ENCODE assay signal across 24 cellular contexts in the genomic region with DNA sequence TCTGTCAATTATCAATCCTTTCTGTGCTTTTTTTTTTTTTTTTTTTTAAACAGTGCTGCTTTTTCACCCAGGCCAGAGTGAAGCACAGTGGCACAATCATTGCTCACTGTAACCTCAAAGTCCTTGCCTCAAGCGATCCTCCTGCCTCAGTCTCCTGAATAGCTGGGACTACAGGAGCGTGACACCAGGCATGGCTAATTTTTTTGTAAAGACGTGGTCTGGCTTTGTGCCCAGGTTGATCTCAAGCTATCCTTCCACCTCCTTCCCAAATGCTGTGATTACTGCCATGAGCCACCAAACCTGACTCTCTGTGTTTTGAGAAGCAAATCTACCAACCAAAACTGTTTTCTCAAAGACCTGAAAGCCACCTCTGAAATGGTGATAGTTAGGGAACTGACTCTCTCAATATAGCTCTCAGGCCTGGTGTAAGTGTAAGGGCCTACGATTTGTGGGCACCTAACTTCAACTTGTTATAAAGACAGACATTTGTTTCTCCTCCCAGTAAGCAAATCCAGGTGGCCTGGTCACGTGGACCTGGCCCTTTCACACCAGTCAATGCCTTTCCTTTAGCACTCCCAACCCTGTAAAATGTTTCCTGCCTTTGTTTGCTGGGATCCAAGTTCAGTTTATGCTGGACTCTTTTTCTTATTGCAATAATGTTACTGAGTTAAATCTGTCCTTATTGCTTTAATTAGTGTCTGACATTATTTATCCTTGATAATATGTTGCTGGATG.
A peak's percentile ranks its signal among the peaks of the same experiment; 100 is the strongest.
DNase-seq lines count a peak whose midpoint lies in the region; ATAC-seq and FAIRE-seq lines count a peak whose summit lies in the region.
"Had no signal": no experiment of that assay in that cellular context is flagged by ENCODE, and none has a peak within 500 bp of the region (broad histone marks: within the 10 kb centered on the region; RNA-seq: fewer than 3 reads in every experiment).

No MANE protein-coding gene starts in this region.

- DNase-seq in HK-2 (ENCODE audit: unreplicated experiment), result peak; percentile 17
- peak; percentile 57 for DNase-seq in RCC 7860 (ENCODE audit: low spot score)
- peak; percentile 25 for DNase-seq in glomerular visceral epithelial cell (ENCODE audit: extremely low spot score)
- DNase-seq in renal cortical epithelial cell (ENCODE audit: low read depth), result peak; percentile 83
- DNase-seq in stimulated activated naive B cell treated with anti-CD40 and anti-IgM and Interleukin-4, amounts not matched to agents 10 μg/mL and 1 μg/mL and 100 μg/mL, for 72 hours, result no peak
- no peak for DNase-seq in EL
- no peak for DNase-seq in T-helper 2 cell
- DNase-seq: C1 segment of cervical spinal cord; Caco-2; CD8-positive, alpha-beta T cell; DMS 273 treated with DMSO at 0.1 percent for 48 hours; DMS79; GF-D8; NCI-H1048; NCI-H1417; NCI-H1694; NCI-H2029 treated with DMSO at 0.1 percent for 48 hours; NCI-H446 treated with DMSO at 0.1 percent for 48 hours; NCI-H526 treated with DMSO at 0.1 percent for 48 hours had no signal

- H3K4me3 Mint-ChIP-seq in stimulated activated naive B cell treated with anti-CD40 and anti-IgM and Interleukin-4, amounts not matched to agents 10 μg/mL and 1 μg/mL and 100 μg/mL, for 72 hours, result no peak overlapping the region
- H3K4me3 Mint-ChIP-seq: CD8-positive, alpha-beta T cell; IgD-negative memory B cell had no signal

- no peaks in the 10 kb centered on the region for H3K27me3 Mint-ChIP-seq in stimulated activated naive B cell treated with anti-CD40 and anti-IgM and Interleukin-4, amounts not matched to agents 10 μg/mL and 1 μg/mL and 100 μg/mL, for 72 hours
- H3K27me3 Mint-ChIP-seq: IgD-negative memory B cell had no signal

- peaks cover 2 to 3% of the 10 kb centered on the region in 2 donors for H3K9me3 Mint-ChIP-seq in stimulated activated naive B cell treated with anti-CD40 and anti-IgM and Interleukin-4, amounts not matched to agents 10 μg/mL and 1 μg/mL and 100 μg/mL, for 72 hours

- H3K27ac Mint-ChIP-seq in stimulated activated naive B cell treated with anti-CD40 and anti-IgM and Interleukin-4, amounts not matched to agents 10 μg/mL and 1 μg/mL and 100 μg/mL, for 72 hours, result no peak overlapping the region
- H3K27ac Mint-ChIP-seq: CD8-positive, alpha-beta T cell; IgD-negative memory B cell had no signal

- FAIRE-seq in RCC 7860 (lab: Jason Lieb, UNC), result peak; percentile 80
- FAIRE-seq: A204.1, GM12892 had no signal

- H3K4me1 Mint-ChIP-seq in stimulated activated naive B cell treated with anti-CD40 and anti-IgM and Interleukin-4, amounts not matched to agents 10 μg/mL and 1 μg/mL and 100 μg/mL, for 72 hours, result no peaks in the 10 kb centered on the region
- H3K4me1 Mint-ChIP-seq: IgD-negative memory B cell had no signal

- no peak for ATAC-seq in stimulated activated naive B cell treated with anti-CD40 and anti-IgM and Interleukin-4, amounts not matched to agents 10 μg/mL and 1 μg/mL and 100 μg/mL, for 72 hours (replicated peaks)
- no peak for ATAC-seq in GM21381 (IDR thresholded peaks at IDR 0.05; ENCODE audit: unreplicated experiment)
- ATAC-seq: CD8-positive, alpha-beta T cell; SK-N-SH treated with all-trans-retinoic acid at 6 μM for 48 hours had no signal

- no peaks in the 10 kb centered on the region for H3K36me3 Mint-ChIP-seq in stimulated activated naive B cell treated with anti-CD40 and anti-IgM and Interleukin-4, amounts not matched to agents 10 μg/mL and 1 μg/mL and 100 μg/mL, for 72 hours
- H3K36me3 Mint-ChIP-seq: CD8-positive, alpha-beta T cell; IgD-negative memory B cell had no signal

Comparison
In these comparisons a context has a peak if more than half of its experiments do, and no peak if none do; other contexts are left out.
1. DNase-seq: peak in HK-2 (single experiment), RCC 7860 (single experiment), glomerular visceral epithelial cell (single experiment) and renal cortical epithelial cell (single experiment); none in stimulated activated naive B cell treated with anti-CD40 and anti-IgM and Interleukin-4, amounts not matched to agents 10 μg/mL and 1 μg/mL and 100 μg/mL, for 72 hours (single experiment), EL (single experiment) and T-helper 2 cell (0 of 5).